In the genomic region with DNA sequence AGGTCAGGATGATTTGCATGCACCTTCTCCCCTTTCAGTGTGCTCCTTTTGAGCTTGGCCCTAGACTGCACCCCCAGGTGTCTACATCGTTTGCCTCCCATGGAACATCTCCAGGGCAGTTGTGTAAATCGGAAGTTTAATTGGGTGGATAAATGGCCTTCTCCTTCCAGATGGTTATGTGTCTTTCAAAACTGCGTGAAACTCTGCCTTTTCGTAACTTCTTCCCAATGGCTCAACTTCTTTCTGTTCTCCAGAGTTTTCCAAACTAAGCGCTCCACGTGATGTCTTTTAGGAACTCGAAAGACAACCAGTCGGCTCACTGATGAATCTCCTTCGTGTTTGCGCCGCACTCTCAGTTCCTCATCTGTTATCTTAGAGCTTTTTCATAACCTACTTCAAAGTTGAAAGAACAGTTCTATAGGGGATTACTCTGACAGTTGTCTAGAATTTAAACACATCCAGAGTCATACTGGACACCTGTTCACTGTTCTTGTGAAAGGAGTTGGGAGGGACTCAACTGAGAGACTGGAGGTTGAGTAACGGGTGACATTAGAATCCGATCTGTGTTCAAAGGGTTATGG, we compare ENCODE assay signal across 12 cellular contexts. TPM values are rescaled to one million over a fixed set of nuclear protein-coding genes. Genes with fewer than 3 reads are reported as not detected.
DNase-seq lines count a peak whose midpoint lies in the region; ATAC-seq and TF ChIP-seq lines count a peak whose summit lies in the region.
"Had no signal": no experiment of that assay in that cellular context is flagged by ENCODE, and none has a peak within 500 bp of the region (broad histone marks: within the 10 kb centered on the region; RNA-seq: fewer than 3 reads in every experiment).

No MANE protein-coding gene starts in this region.

- H3K9me3 Mint-ChIP-seq in CD4-positive, alpha-beta T cell = no peaks in the 10 kb centered on the region
- no peaks in the 10 kb centered on the region for H3K9me3 Mint-ChIP-seq in nephron progenitor cell

- no peaks in the 10 kb centered on the region for H3K36me3 Mint-ChIP-seq in CD4-positive, alpha-beta T cell (ENCODE audit: low read depth)
- H3K36me3 Mint-ChIP-seq in nephron progenitor cell (ENCODE audit: low read depth) = no peaks in the 10 kb centered on the region

- H3K27me3 Mint-ChIP-seq in CD4-positive, alpha-beta T cell = peaks cover 55% of the 10 kb centered on the region
- peaks cover 6% of the 10 kb centered on the region for H3K27me3 Mint-ChIP-seq in nephron progenitor cell (ENCODE audit: low read depth, poor library complexity)

- H3K4me1 ChIP-seq in mammary epithelial cell (ENCODE audit: insufficient read depth, low read length) (peaks cover 10% of the 10 kb centered on the region), Peyer's patch (peaks cover 0 to 6% (median 0%) of the 10 kb centered on the region in 4 donors)

- H3K4me2 ChIP-seq in mammary epithelial cell (ENCODE audit: insufficient read depth, low read depth, low read length) = peak overlapping the region; percentile 94

- peaks cover 12% of the 10 kb centered on the region for H3K4me1 Mint-ChIP-seq in CD4-positive, alpha-beta T cell (ENCODE audit: low read depth)
- H3K4me1 Mint-ChIP-seq in nephron progenitor cell = peaks cover 38% of the 10 kb centered on the region

- no peak overlapping the region for H3K27ac Mint-ChIP-seq in CD4-positive, alpha-beta T cell
- peak overlapping the region; percentile 63 for H3K27ac Mint-ChIP-seq in nephron progenitor cell

- no peaks in the 10 kb centered on the region for H3K79me2 ChIP-seq in mammary epithelial cell (ENCODE audit: insufficient read depth, low read length)

- no peak overlapping the region for H3K9ac ChIP-seq in mammary epithelial cell (ENCODE audit: insufficient read depth, low read length)
- H3K9ac ChIP-seq: GM23248 had no signal

- TF ChIP-seq POLR2A in Peyer's patch (IDR thresholded peaks at IDR 0.05) = no peak

- 75% methylated on average over 13 of the region's 13 CpGs for WGBS in mammary epithelial cell (ENCODE audit: low coverage, missing lambda C conversion rate)

- no peaks in the 10 kb centered on the region for H4K20me1 ChIP-seq in mammary epithelial cell (ENCODE audit: insufficient read depth, low read length)

- dilution Hi-C loops in mammary epithelial cell (cut with HindIII; ENCODE audit: low sequenced_read_pairs) = no loop called here

- BruUV-seq in mammary epithelial cell (replicated peaks; lab: Mats Ljungman, UMichigan) = no TSS peak

- intact Hi-C loops in CD4-positive, alpha-beta T cell (cut with DNase I, micrococcal nuclease) = no loop called here
- intact Hi-C loops in mammary epithelial cell (cut with micrococcal nuclease) = loop anchor here (5.0 kb wide), 1 partner anchor 305 kb away; no protein-coding TSS in a partner anchor

- H3K36me3 ChIP-seq in mammary epithelial cell (ENCODE audit: insufficient read depth, low read length) = no peaks in the 10 kb centered on the region
- H3K36me3 ChIP-seq in Peyer's patch = no peaks in the 10 kb centered on the region

- peak overlapping the region; percentile 34 for H3K4me3 Mint-ChIP-seq in CD4-positive, alpha-beta T cell
- peak overlapping the region; percentile 92 for H3K4me3 Mint-ChIP-seq in nephron progenitor cell

- in situ Hi-C loops in mammary epithelial cell (cut with MboI; ENCODE audit: low sequenced_read_pairs in 2 of 2) = no loop called here

- no peak for DNase-seq in CD4-positive, alpha-beta T cell
- DNase-seq in mammary epithelial cell = no peak
- DNase-seq in nephron progenitor cell = no peak
- DNase-seq in Peyer's patch = no peak
- DNase-seq in anterior cingulate cortex (lab: John Stamatoyannopoulos, UW) = no peak
- no peak for DNase-seq in NCI-H2081 (lab: John Stamatoyannopoulos, UW)
- DNase-seq: kidney glomerular epithelial cell had no signal

- peaks cover 33% of the 10 kb centered on the region for H3K27me3 ChIP-seq in CD4-positive, alpha-beta T cell (ENCODE audit: control insufficient read depth, insufficient read depth, low read length)
- peaks cover 27% of the 10 kb centered on the region for H3K27me3 ChIP-seq in mammary epithelial cell (ENCODE audit: insufficient read depth, low read length)
- no peaks in the 10 kb centered on the region for H3K27me3 ChIP-seq in Peyer's patch

- no peak overlapping the region for H3K27ac ChIP-seq in CD4-positive, alpha-beta T cell (ENCODE audit: low read depth, low read length)
- H3K27ac ChIP-seq in mammary epithelial cell (ENCODE audit: insufficient read depth, low read depth, low read length) (no peak overlapping the region), Peyer's patch (no peak overlapping the region)
- H3K27ac ChIP-seq: GM23248 had no signal

- TF ChIP-seq CTCF in CD4-positive, alpha-beta T cell (IDR thresholded peaks at IDR 0.05) = no peak
- TF ChIP-seq CTCF in mammary epithelial cell (conservative IDR thresholded peaks at IDR 0.05 in 1 of 2, IDR thresholded peaks at IDR 0.05 in 1 of 2; ENCODE audit: extremely low read depth in 1 of 2, insufficient read depth in 1 of 2, low read depth in 1 of 2, low read length in 2 of 2) (no peak), nephron progenitor cell (IDR thresholded peaks at IDR 0.05) (no peak), Peyer's patch (IDR thresholded peaks at IDR 0.05) (no peak)

- POLR2A ChIA-PET in CD4-positive, alpha-beta T cell (lab: Charles Lee) = no interaction called here

- no peak for ATAC-seq in CD4-positive, alpha-beta T cell (ENCODE audit: poor library complexity)
- ATAC-seq in HG02870 (IDR thresholded peaks at IDR 0.05; ENCODE audit: unreplicated experiment) (peak; percentile 2), HG03097 (IDR thresholded peaks at IDR 0.05; ENCODE audit: low FRiP score, unreplicated experiment) (no peak)

- H3K4me3 ChIP-seq in mammary epithelial cell (replicated peaks in 1 of 3; ENCODE audit: insufficient read depth in 1 of 3, low read depth in 2 of 3, low read length in 3 of 3) (peak overlapping the region in 1 of 3 experiments; percentile 37), Peyer's patch (peak overlapping the region in 2 of 4 donors; percentile 64 to 65)
- H3K4me3 ChIP-seq: GM23248 had no signal

- CTCF ChIA-PET in CD4-positive, alpha-beta T cell (lab: Charles Lee) = no interaction called here
- CTCF ChIA-PET in mammary epithelial cell (lab: Charles Lee; ENCODE audit: low non-redundant PET) = interaction anchor here (0.8 kb wide), 1 partner anchor 61 kb away, joined by 3 read pairs; no protein-coding TSS in a partner anchor

- no peaks in the 10 kb centered on the region for H3K9me3 ChIP-seq in CD4-positive, alpha-beta T cell (ENCODE audit: control insufficient read depth, low read length)
- H3K9me3 ChIP-seq in mammary epithelial cell (replicated peaks; ENCODE audit: insufficient read depth, low read length) (no peaks in the 10 kb centered on the region), Peyer's patch (no peaks in the 10 kb centered on the region)

- H2AFZ ChIP-seq in mammary epithelial cell (ENCODE audit: low read depth, low read length) = peak overlapping the region; percentile 82
- H2AFZ ChIP-seq: GM23248 had no signal

RNA-seq across cellular contexts. Expression of gene ADAMTS19, which starts 1.8 kb away (rescaled TPM):
- not detected for total RNA-seq in CD4-positive, alpha-beta T cell
- under 1 TPM in 1 of 2 donors, not detected in 1; under 0.01 TPM for total RNA-seq in mammary epithelial cell
- 0.01 TPM for polyA plus RNA-seq in mammary epithelial cell
- not detected for polyA minus RNA-seq in mammary epithelial cell
- 1 to 10 TPM in 2 of 4 donors, under 1 TPM in 2; 0.67 to 3.3 (median 1.3) TPM for total RNA-seq in Peyer's patch
- total RNA-seq: Daoy, GM23248, SK-MEL-5 had no signal
- polyA plus RNA-seq: GM23248 had no signal
